Comparison of ENCODE assay signal across 8 cellular contexts in the genomic region with DNA sequence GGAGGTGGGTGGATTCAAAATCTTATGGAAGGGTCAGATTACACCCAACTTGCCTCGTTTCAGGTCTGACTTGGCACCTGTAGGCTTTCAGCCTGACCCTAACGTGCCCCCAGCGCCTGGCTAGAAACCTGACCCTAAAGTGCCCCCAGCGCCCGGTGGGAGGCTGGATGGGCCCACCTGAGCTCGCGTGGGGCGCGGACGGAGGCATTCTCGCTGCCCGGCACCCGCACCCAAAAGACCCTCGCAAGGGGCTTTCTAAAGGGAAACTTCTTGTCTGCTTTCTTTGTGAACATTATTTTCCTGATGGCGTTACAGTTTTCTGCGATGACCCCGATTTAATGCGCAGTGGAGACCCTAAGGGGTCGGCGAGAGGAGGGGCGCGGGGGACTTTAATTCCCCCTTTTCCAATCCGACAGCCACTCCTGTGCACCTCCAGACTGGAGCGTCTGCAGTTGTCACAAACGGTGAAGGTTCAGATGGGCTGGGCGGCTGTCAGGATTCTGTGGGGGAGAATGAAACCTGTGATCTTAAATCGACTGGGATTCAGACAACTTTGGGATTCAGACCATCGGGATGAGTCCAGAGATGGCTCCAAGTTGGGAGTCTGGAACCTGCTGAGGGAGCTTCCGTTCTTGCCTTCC. TPM values are rescaled to one million over a fixed set of nuclear protein-coding genes. Genes with fewer than 3 reads are reported as not detected.
DNase-seq lines count a peak whose midpoint lies in the region; TF ChIP-seq lines count a peak whose summit lies in the region.

No MANE protein-coding gene starts in this region.

- TF ChIP-seq CTCF in DOHH2 (IDR thresholded peaks at IDR 0.05; ENCODE audit: low read depth, low read length, poor library complexity, severe bottlenecking) = no peak
- no peak for TF ChIP-seq CTCF in breast epithelium (IDR thresholded peaks at IDR 0.05)
- TF ChIP-seq CTCF in neural progenitor cell (IDR thresholded peaks at IDR 0.05) = no peak
- no peak for TF ChIP-seq CTCF in lower leg skin (IDR thresholded peaks at IDR 0.05)

- peaks cover 60% of the 10 kb centered on the region for H3K4me1 ChIP-seq in DOHH2 (ENCODE audit: control insufficient read depth, low read length)
- peaks cover 7 to 26% of the 10 kb centered on the region in 2 donors for H3K4me1 ChIP-seq in breast epithelium
- peaks cover 33% of the 10 kb centered on the region for H3K4me1 ChIP-seq in neural progenitor cell

- H3K9ac ChIP-seq in neural progenitor cell = no peak overlapping the region

- H3K4me1 Mint-ChIP-seq in neural progenitor cell = peaks cover 26% of the 10 kb centered on the region

- H3K9me2 ChIP-seq in DOHH2 (replicated peaks; ENCODE audit: control insufficient read depth, low read length) = no peaks in the 10 kb centered on the region

- intact Hi-C loops in breast epithelium (cut with DNase I; ENCODE audit: low total_unique reads) = no loop called here
- intact Hi-C loops in lower leg skin (cut with DNase I; ENCODE audit: low total_unique reads) = no loop called here

- H4K20me1 ChIP-seq in DOHH2 (ENCODE audit: control insufficient read depth, insufficient read depth, low read depth, low read length) = peaks cover 9% of the 10 kb centered on the region
- H4K20me1 ChIP-seq in neural progenitor cell (ENCODE audit: low read depth) = peaks cover 34% of the 10 kb centered on the region

- H3K36me3 ChIP-seq in DOHH2 (ENCODE audit: control insufficient read depth, low read length) = peaks cover 35% of the 10 kb centered on the region
- H3K36me3 ChIP-seq in breast epithelium = no peaks in the 10 kb centered on the region
- H3K36me3 ChIP-seq in neural progenitor cell = no peaks in the 10 kb centered on the region

- in situ Hi-C loops in KBM-7 (cut with MboI; ENCODE audit: low pct_unique_long_range_greater_than_20kb, low sequenced_read_pairs) = no loop called here

- H3K4me3 ChIP-seq in DOHH2 (ENCODE audit: low read length) (peak overlapping the region; percentile 99), breast epithelium (peak overlapping the region; percentile 13 to 63 (median 38)), neural progenitor cell (peak overlapping the region; percentile 63), lower leg skin (ENCODE audit: low read depth, poor library complexity, severe bottlenecking) (no peak overlapping the region)

- 5 to 7% methylated on average over 27 to 29 of the region's 29 CpGs for WGBS in lower leg skin, 2 donors

- H3F3A ChIP-seq in DOHH2 (ENCODE audit: control insufficient read depth, insufficient read depth) (peaks cover 20% of the 10 kb centered on the region), neural progenitor cell (ENCODE audit: low read depth) (peaks cover 35% of the 10 kb centered on the region)

- no peak overlapping the region for H2AFZ ChIP-seq in neural progenitor cell (replicated peaks)

- no peaks in the 10 kb centered on the region for H3K9me3 Mint-ChIP-seq in neural progenitor cell

- H3K4me2 ChIP-seq in DOHH2 (ENCODE audit: low read length) (peak overlapping the region; percentile 89), neural progenitor cell (peak overlapping the region; percentile 99)

- H3K27me3 ChIP-seq in DOHH2 (ENCODE audit: control insufficient read depth, low read length) (peaks cover 17% of the 10 kb centered on the region), breast epithelium (peaks cover 3 to 66% of the 10 kb centered on the region in 2 donors), neural progenitor cell (peaks cover 94% of the 10 kb centered on the region)

- DNase-seq in KBM-7 (peak; percentile 11), breast epithelium (ENCODE audit: low spot score in 2 of 2) (no peak), neural progenitor cell (ENCODE audit: low spot score) (peak; percentile 25), iPS-NIHi7 (ENCODE audit: extremely low spot score) (no peak), amniotic stem cell (lab: John Stamatoyannopoulos, UW) (no peak), lower leg skin (ENCODE audit: low spot score in 2 of 2) (no peak), NCI-H2196 (lab: John Stamatoyannopoulos, UW; ENCODE audit: unreplicated experiment) (no peak)

- peak overlapping the region; percentile 85 for H3K4me3 Mint-ChIP-seq in neural progenitor cell

- H3K9me3 ChIP-seq in DOHH2 (ENCODE audit: control insufficient read depth, insufficient read depth, low read length) = no peaks in the 10 kb centered on the region
- H3K9me3 ChIP-seq in breast epithelium = no peaks in the 10 kb centered on the region
- H3K9me3 ChIP-seq in neural progenitor cell (ENCODE audit: low read depth) = no peaks in the 10 kb centered on the region

- H3K27ac ChIP-seq in DOHH2 (ENCODE audit: low read depth, low read length) (no peak overlapping the region), breast epithelium (no peak overlapping the region), neural progenitor cell (no peak overlapping the region)

- H3K36me3 Mint-ChIP-seq in neural progenitor cell = no peaks in the 10 kb centered on the region

- H3K79me2 ChIP-seq in DOHH2 (ENCODE audit: control insufficient read depth, low read length) (peaks cover 38% of the 10 kb centered on the region), neural progenitor cell (ENCODE audit: low read depth) (no peaks in the 10 kb centered on the region)

- TF ChIP-seq POLR2A in breast epithelium (IDR thresholded peaks at IDR 0.05) (no peak), lower leg skin (IDR thresholded peaks at IDR 0.05) (no peak)

- peaks cover 70% of the 10 kb centered on the region for H3K27me3 Mint-ChIP-seq in neural progenitor cell (ENCODE audit: insufficient read depth, low read depth)

- H3K27ac Mint-ChIP-seq in neural progenitor cell = no peak overlapping the region

RNA-seq across cellular contexts. Expression of a gene that starts 0.7 kb away (rescaled TPM):
- total RNA-seq in breast epithelium (under 1 TPM; 0.15 to 0.33 (median 0.16) TPM), neural progenitor cell (ENCODE audit: low replicate concordance) (0.06 TPM in 1 of 2 replicates, not detected in the other), lower leg skin (under 1 TPM; 0.03 to 0.38 (median 0.08) TPM)

RNA-seq across cellular contexts. Expression of a gene that starts 28.8 kb away (rescaled TPM):
- total RNA-seq in breast epithelium (10 to 100 TPM; 14.9 to 22.3 (median 16.4) TPM), neural progenitor cell (ENCODE audit: low replicate concordance) (20.7 and 27.2 TPM in 2 replicates), lower leg skin (10 to 100 TPM in 3 of 4 donors, 1 to 10 TPM in 1; 8.1 to 17.0 (median 15.8) TPM)

Comparison
In these comparisons a context has a peak if more than half of its experiments do, and no peak if none do; other contexts are left out.
1. DNase-seq: peak in KBM-7 (single experiment) and neural progenitor cell (single experiment); none in breast epithelium (0 of 2), iPS-NIHi7 (single experiment), amniotic stem cell (single experiment), lower leg skin (0 of 2) and NCI-H2196 (single experiment).